In the genomic region with DNA sequence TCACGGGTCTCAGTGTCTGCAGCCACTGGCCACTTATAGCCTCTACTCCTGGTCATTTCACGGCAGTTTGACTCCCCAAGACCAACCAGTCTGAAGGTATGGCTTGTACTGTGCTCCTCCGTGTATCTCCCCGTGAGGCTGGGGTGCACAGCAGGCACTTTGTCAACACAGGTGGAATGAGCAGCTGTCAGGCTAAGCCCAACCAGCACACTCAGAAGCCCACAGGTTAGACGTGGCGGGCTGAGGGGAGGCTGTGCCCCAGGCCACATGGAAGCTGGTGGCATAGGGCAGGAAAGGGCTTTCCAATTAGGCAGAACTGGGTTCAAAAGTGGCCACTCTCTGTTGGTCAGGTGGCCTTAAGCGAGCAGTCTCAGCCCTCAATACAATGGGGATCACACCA, we compare ENCODE assay signal across 12 cellular contexts.
DNase-seq lines count a peak whose midpoint lies in the region; ATAC-seq and TF ChIP-seq lines count a peak whose summit lies in the region.
"Had no signal": no experiment of that assay in that cellular context is flagged by ENCODE, and none has a peak within 500 bp of the region (broad histone marks: within the 10 kb centered on the region; RNA-seq: fewer than 3 reads in every experiment).

No MANE protein-coding gene starts in this region.

- DNase-seq in DMS79 treated with DMSO at 0.1 percent for 48 hours (lab: John Stamatoyannopoulos, UW) (peak; percentile 35), NAMALWA (ENCODE audit: low spot score) (peak; percentile 25), SHP77 (lab: John Stamatoyannopoulos, UW) (peak; percentile 40 to 48), GM03348 (ENCODE audit: low spot score) (no peak)
- DNase-seq: CD4-positive, alpha-beta memory T cell; gastrocnemius medialis; islet precursor cell had no signal

- ATAC-seq in HG03469 (IDR thresholded peaks at IDR 0.05; ENCODE audit: unreplicated experiment) (no peak), HG02852 (IDR thresholded peaks at IDR 0.05; ENCODE audit: unreplicated experiment) (no peak)
- ATAC-seq: gastrocnemius medialis, right cardiac atrium had no signal

- H3K27ac Mint-ChIP-seq in nephron, result peak overlapping the region in 2 of 3 experiments; percentile 34 to 90

- H3K4me1 Mint-ChIP-seq in nephron, result peaks cover 64% of the 10 kb centered on the region

- H3K27me3 Mint-ChIP-seq in nephron (ENCODE audit: low read depth), result no peaks in the 10 kb centered on the region
- H3K27me3 Mint-ChIP-seq: activated CD4-positive, alpha-beta T cell treated with anti-CD3 and anti-CD28 coated beads for 36 hours; CD4-positive, alpha-beta memory T cell had no signal

- no peaks in the 10 kb centered on the region for H3K9me3 Mint-ChIP-seq in nephron
- H3K9me3 Mint-ChIP-seq: CD4-positive, alpha-beta memory T cell had no signal

- peaks cover 8% of the 10 kb centered on the region for H3K36me3 Mint-ChIP-seq in nephron (ENCODE audit: low read depth)
- H3K36me3 Mint-ChIP-seq: CD4-positive, alpha-beta memory T cell had no signal

- no peak for TF ChIP-seq CTCF in nephron (IDR thresholded peaks at IDR 0.05; ENCODE audit: unreplicated experiment in 3 of 3)

- H3K4me3 Mint-ChIP-seq in nephron, result peak overlapping the region in 1 of 3 experiments; percentile 12
- H3K4me3 Mint-ChIP-seq: activated CD4-positive, alpha-beta T cell treated with anti-CD3 and anti-CD28 coated beads for 36 hours had no signal
